25 cellular contexts compared by ENCODE assay signal in the genomic region with DNA sequence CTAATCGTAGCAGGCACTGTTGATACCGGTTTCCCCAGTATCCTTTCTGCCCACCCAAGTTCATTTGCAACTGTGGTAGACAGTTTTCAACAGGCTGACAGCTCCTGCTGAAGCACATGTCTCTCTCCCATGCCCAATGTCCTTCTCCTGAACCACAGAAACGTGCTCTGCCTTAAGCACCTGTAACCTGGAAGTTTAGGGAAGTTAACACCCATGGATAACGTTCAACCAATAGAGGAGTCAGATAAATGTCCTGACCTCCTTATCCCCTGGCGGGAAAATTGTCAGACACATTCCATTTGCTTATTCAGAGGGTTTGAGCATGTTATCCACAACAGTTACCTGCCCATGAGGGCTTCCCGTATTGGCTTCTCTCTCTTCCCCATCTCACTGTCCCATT.
"Had no signal": no experiment of that assay in that cellular context is flagged by ENCODE, and none has a peak within 500 bp of the region (broad histone marks: within the 10 kb centered on the region; RNA-seq: fewer than 3 reads in every experiment).

No MANE protein-coding gene starts in this region.

- H3K4me1 ChIP-seq: lower lobe of right lung, neural progenitor cell, psoas muscle, sigmoid colon, upper lobe of right lung, uterus had no signal

- H3K9me3 ChIP-seq: lower lobe of right lung, psoas muscle, sigmoid colon, thoracic aorta, tibial nerve, upper lobe of right lung, uterus had no signal

- DNase-seq: dermis blood vessel endothelial cell; effector memory CD8-positive, alpha-beta T cell; erythroblast; hypothalamus; left ventricle myocardium superior; lower lobe of right lung; naive thymus-derived CD4-positive, alpha-beta T cell; psoas muscle; right cardiac atrium; sigmoid colon; stimulated activated CD4-positive, alpha-beta T cell treated with anti-CD3 and anti-CD28 coated beads, Interleukin-15, amount 100 ng/mL, for 24 hours; stimulated activated CD4-positive, alpha-beta T cell treated with anti-CD3 and anti-CD28 coated beads, Interleukin-2, amount 100 ng/mL, for 48 hours; stimulated activated naive B cell treated with anti-CD40 and anti-IgM and Interleukin-4, amounts not matched to agents 10 μg/mL and 1 μg/mL and 100 μg/mL, for 72 hours; upper lobe of right lung; uterus had no signal

- H3K4me3 Mint-ChIP-seq: effector memory CD8-positive, alpha-beta T cell; mesothelial cell of epicardium; naive thymus-derived CD4-positive, alpha-beta T cell; nephron; neural progenitor cell; stimulated activated naive B cell treated with anti-CD40 and anti-IgM and Interleukin-4, amounts not matched to agents 10 μg/mL and 1 μg/mL and 100 μg/mL, for 72 hours; stimulated activated naive CD8-positive, alpha-beta T cell treated with anti-CD3 and anti-CD28 coated beads, Interleukin-15, Interleukin-2, amounts not matched to agents 100 ng/mL and 50 ng/mL, for 24 hours had no signal

- ATAC-seq: effector memory CD8-positive, alpha-beta T cell; left ventricle myocardium superior; lower lobe of right lung; naive thymus-derived CD4-positive, alpha-beta T cell; psoas muscle; right cardiac atrium; stimulated activated naive B cell treated with anti-CD40 and anti-IgM and Interleukin-4, amounts not matched to agents 10 μg/mL and 1 μg/mL and 100 μg/mL, for 72 hours; upper lobe of right lung had no signal

- H3K36me3 ChIP-seq: lower lobe of right lung, neural progenitor cell, sigmoid colon, thoracic aorta, tibial nerve, upper lobe of right lung, uterus had no signal

- H3K27ac Mint-ChIP-seq: effector memory CD8-positive, alpha-beta T cell; mesothelial cell of epicardium; naive thymus-derived CD4-positive, alpha-beta T cell; nephron; neural progenitor cell; stimulated activated naive B cell treated with anti-CD40 and anti-IgM and Interleukin-4, amounts not matched to agents 10 μg/mL and 1 μg/mL and 100 μg/mL, for 72 hours; stimulated activated naive CD8-positive, alpha-beta T cell treated with anti-CD3 and anti-CD28 coated beads, Interleukin-15, Interleukin-2, amounts not matched to agents 100 ng/mL and 50 ng/mL, for 24 hours had no signal

- H3K27me3 ChIP-seq: neural progenitor cell, sigmoid colon, tibial nerve, upper lobe of right lung, uterus had no signal

- H3K27ac ChIP-seq: coronary artery, neural progenitor cell, psoas muscle, sigmoid colon, thoracic aorta, uterus had no signal

- FAIRE-seq: endometrium, frontal cortex, keratinocyte had no signal

- H3K36me3 Mint-ChIP-seq: mesothelial cell of epicardium; naive thymus-derived CD4-positive, alpha-beta T cell; neural progenitor cell; stimulated activated naive B cell treated with anti-CD40 and anti-IgM and Interleukin-4, amounts not matched to agents 10 μg/mL and 1 μg/mL and 100 μg/mL, for 72 hours had no signal

- H3K4me3 ChIP-seq: coronary artery, lower lobe of right lung, neural progenitor cell, psoas muscle, sigmoid colon, thoracic aorta, tibial nerve, upper lobe of right lung, uterus had no signal

- H3K4me1 Mint-ChIP-seq: mesothelial cell of epicardium; naive thymus-derived CD4-positive, alpha-beta T cell; nephron; neural progenitor cell; stimulated activated naive B cell treated with anti-CD40 and anti-IgM and Interleukin-4, amounts not matched to agents 10 μg/mL and 1 μg/mL and 100 μg/mL, for 72 hours had no signal

- H3K9me3 Mint-ChIP-seq: mesothelial cell of epicardium; neural progenitor cell; stimulated activated naive CD8-positive, alpha-beta T cell treated with anti-CD3 and anti-CD28 coated beads, Interleukin-15, Interleukin-2, amounts not matched to agents 100 ng/mL and 50 ng/mL, for 24 hours had no signal
